Comparison of ENCODE assay signal across 15 cellular contexts in the genomic region with DNA sequence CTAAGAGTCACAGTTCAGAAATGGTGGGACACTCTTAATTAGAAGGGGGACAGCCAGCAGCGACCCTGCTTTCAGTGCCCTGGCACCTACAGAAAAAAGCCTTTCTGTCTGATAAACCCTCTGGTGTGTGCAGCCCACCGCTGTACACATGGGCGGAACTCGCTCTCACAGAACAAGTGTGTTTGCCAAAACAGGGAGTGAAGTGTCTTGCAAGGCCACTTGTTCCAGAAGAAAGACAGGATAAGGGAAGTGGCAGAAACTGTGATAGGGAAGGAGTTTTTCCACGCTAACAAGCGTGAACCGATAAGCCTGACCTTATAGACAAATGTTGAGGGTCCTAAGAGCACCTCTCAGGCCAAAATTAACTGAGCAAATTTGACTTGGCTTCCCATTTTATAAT.
DNase-seq lines count a peak whose midpoint lies in the region; ATAC-seq and TF ChIP-seq lines count a peak whose summit lies in the region.
"Had no signal": no experiment of that assay in that cellular context is flagged by ENCODE, and none has a peak within 500 bp of the region (broad histone marks: within the 10 kb centered on the region; RNA-seq: fewer than 3 reads in every experiment).

No MANE protein-coding gene starts in this region.

- H3K9me3 ChIP-seq in right atrium auricular region (no peaks in the 10 kb centered on the region), lower lobe of right lung (no peaks in the 10 kb centered on the region), thyroid gland (no peaks in the 10 kb centered on the region)
- H3K9me3 ChIP-seq: A549, BLaER1 had no signal

- intact Hi-C loops in Right ventricle myocardium inferior (cut with DNase I) (no loop called here), lower lobe of right lung (cut with DNase I) (no loop called here), thyroid gland (cut with DNase I) (no loop called here)

- no peaks in the 10 kb centered on the region for H3K36me3 ChIP-seq in right atrium auricular region
- no peaks in the 10 kb centered on the region for H3K36me3 ChIP-seq in lower lobe of right lung
- H3K36me3 ChIP-seq in thyroid gland: no peaks in the 10 kb centered on the region

- no peaks in the 10 kb centered on the region for H3K27me3 ChIP-seq in right atrium auricular region
- no peaks in the 10 kb centered on the region for H3K27me3 ChIP-seq in lower lobe of right lung (ENCODE audit: low read depth)
- H3K27me3 ChIP-seq in thyroid gland: no peaks in the 10 kb centered on the region
- H3K27me3 ChIP-seq: BLaER1 had no signal

- ATAC-seq in Right ventricle myocardium inferior (peak; percentile 36), lower lobe of right lung (peak; percentile 46 to 73), HG03521 (IDR thresholded peaks at IDR 0.05; ENCODE audit: unreplicated experiment) (no peak)
- ATAC-seq: A549 had no signal

- WGBS in thyroid gland, 2 donors: 39 to 43% methylated on average over 7 of the region's 7 CpGs

- no peak overlapping the region for H3K4me3 ChIP-seq in right atrium auricular region
- H3K4me3 ChIP-seq in lower lobe of right lung: no peak overlapping the region
- H3K4me3 ChIP-seq in thyroid gland (replicated peaks in 1 of 3): no peak overlapping the region
- H3K4me3 ChIP-seq: A549, BLaER1 had no signal

- TF ChIP-seq CTCF in right atrium auricular region (IDR thresholded peaks at IDR 0.05) (no peak), lower lobe of right lung (IDR thresholded peaks at IDR 0.05) (no peak), thyroid gland (IDR thresholded peaks at IDR 0.05) (no peak)

- H3K4me1 ChIP-seq in right atrium auricular region (no peaks in the 10 kb centered on the region), lower lobe of right lung (peaks cover 11% of the 10 kb centered on the region), thyroid gland (peaks cover 3 to 9% of the 10 kb centered on the region in 2 donors)

- TF ChIP-seq POLR2A in thyroid gland (IDR thresholded peaks at IDR 0.05): no peak

- H3K27ac ChIP-seq in right atrium auricular region (no peak overlapping the region), lower lobe of right lung (no peak overlapping the region), thyroid gland (no peak overlapping the region)
- H3K27ac ChIP-seq: 22Rv1, A549, BLaER1 had no signal

- DNase-seq in Right ventricle myocardium inferior (ENCODE audit: missing footprints) (no peak), right atrium auricular region (ENCODE audit: low spot score) (no peak), DMS79 treated with DMSO at 0.1 percent for 48 hours (lab: John Stamatoyannopoulos, UW) (peak; percentile 12), lower lobe of right lung (no peak), thyroid gland (peak; percentile 48 to 55), NCI-H748 (lab: John Stamatoyannopoulos, UW; ENCODE audit: unreplicated experiment) (no peak)
- no peak for DNase-seq in activated CD4-positive, alpha-beta T cell treated with anti-CD3 and anti-CD28 coated beads for 48 hours
- DNase-seq: AML-193; Calu3; CD4-positive, alpha-beta memory T cell; H9 had no signal

Comparison
In these comparisons a context has a peak if more than half of its experiments do, and no peak if none do; other contexts are left out.
1. DNase-seq: peak in DMS79 treated with DMSO at 0.1 percent for 48 hours (single experiment) and thyroid gland (2 of 2); none in Right ventricle myocardium inferior (single experiment), right atrium auricular region (single experiment), lower lobe of right lung (single experiment), activated CD4-positive, alpha-beta T cell treated with anti-CD3 and anti-CD28 coated beads for 48 hours (single experiment) and NCI-H748 (single experiment).